Comparison of ENCODE assay signal across 23 cellular contexts in the genomic region with DNA sequence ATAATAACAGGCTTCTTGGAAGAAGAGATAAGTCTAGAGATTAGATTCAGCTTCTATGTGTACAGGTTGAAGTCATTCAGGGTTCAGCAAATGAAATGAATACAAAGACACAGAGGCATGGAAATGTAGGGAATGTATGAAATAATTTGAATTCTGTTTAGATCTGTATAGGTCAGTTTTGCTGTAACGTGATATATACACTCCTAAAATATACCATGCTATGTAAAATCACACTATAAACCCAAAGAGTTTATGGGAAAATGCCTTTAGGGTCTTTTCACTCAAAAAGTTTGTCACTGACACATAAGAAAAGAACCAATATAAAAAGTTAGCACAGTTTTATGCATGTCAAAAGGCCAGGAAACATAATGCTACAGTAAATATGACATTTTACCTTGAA.
"Had no signal": no experiment of that assay in that cellular context is flagged by ENCODE, and none has a peak within 500 bp of the region (broad histone marks: within the 10 kb centered on the region; RNA-seq: fewer than 3 reads in every experiment).

No MANE protein-coding gene starts in this region.

- H3K4me1 ChIP-seq: colonic mucosa, esophagus squamous epithelium, gastrocnemius medialis, heart right ventricle, left lung, lower lobe of right lung had no signal

- DNase-seq: colonic mucosa; cortex of kidney; effector CD8-positive, alpha-beta T cell; effector memory CD8-positive, alpha-beta T cell; endodermal cell; erythroblast; esophagus squamous epithelium; foreskin fibroblast; foreskin melanocyte; gastrocnemius medialis; glutamatergic neuron; head of caudate nucleus; heart right ventricle; hippocampal formation; left cardiac atrium; left lung; left ventricle myocardium superior; lower lobe of right lung; mesenchymal stem cell; midbrain had no signal

- H3K36me3 ChIP-seq: colonic mucosa, esophagus squamous epithelium, gastrocnemius medialis, heart right ventricle, left lung, lower lobe of right lung had no signal

- H3K4me3 Mint-ChIP-seq: dendritic cell treated with granulocyte-macrophage colony-stimulating factor and Interleukin-4, amounts not matched to agents 40 ng/mL and 50 ng/mL, for 4 days; effector memory CD8-positive, alpha-beta T cell; endodermal cell had no signal

- H3K27me3 Mint-ChIP-seq: dendritic cell treated with granulocyte-macrophage colony-stimulating factor and Interleukin-4, amounts not matched to agents 40 ng/mL and 50 ng/mL, for 4 days; effector memory CD8-positive, alpha-beta T cell had no signal

- ATAC-seq: effector memory CD8-positive, alpha-beta T cell; esophagus mucosa; gastrocnemius medialis; heart right ventricle; left cardiac atrium; left lung; left ventricle myocardium superior; lower lobe of right lung had no signal

- H3K27ac Mint-ChIP-seq: dendritic cell treated with granulocyte-macrophage colony-stimulating factor and Interleukin-4, amounts not matched to agents 40 ng/mL and 50 ng/mL, for 4 days; effector memory CD8-positive, alpha-beta T cell; endodermal cell had no signal

- H3K4me3 ChIP-seq: colonic mucosa, esophagus squamous epithelium, gastrocnemius medialis, heart right ventricle, left lung, lower lobe of right lung had no signal

- H3K27ac ChIP-seq: colonic mucosa, epithelial cell of prostate, esophagus squamous epithelium, gastrocnemius medialis, heart right ventricle, left lung, lower lobe of right lung had no signal

- H3K27me3 ChIP-seq: colonic mucosa, esophagus squamous epithelium, gastrocnemius medialis, heart right ventricle, left lung had no signal

- H3K9me3 ChIP-seq: colonic mucosa, esophagus squamous epithelium, gastrocnemius medialis, lower lobe of right lung had no signal
